19 cellular contexts compared by ENCODE assay signal in the genomic region with DNA sequence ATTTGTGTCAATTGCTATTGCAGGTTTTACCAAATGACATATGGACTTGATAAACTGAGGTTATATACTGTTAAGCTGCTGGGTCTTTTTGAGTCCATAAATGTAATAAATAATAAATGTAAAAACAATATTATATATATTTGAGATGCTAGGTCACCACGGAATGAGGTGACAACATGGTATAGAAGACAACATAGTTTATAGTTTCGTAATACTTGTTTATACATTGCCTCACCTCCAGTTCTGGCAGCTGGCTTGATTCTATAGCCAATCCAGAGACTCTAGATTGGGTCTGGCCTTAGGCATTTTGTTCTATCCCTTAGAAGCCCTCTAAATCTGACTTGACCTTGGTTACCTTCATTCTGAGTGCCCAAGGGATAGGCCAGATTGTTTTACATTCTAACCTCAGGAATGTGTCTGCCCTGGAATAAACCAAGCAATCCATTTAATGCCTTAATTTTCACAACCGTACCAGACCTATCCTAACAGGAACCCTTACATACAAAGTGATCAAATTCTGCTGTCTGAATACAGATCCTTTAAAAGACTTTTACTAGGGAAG.
DNase-seq lines count a peak whose midpoint lies in the region; ATAC-seq and TF ChIP-seq lines count a peak whose summit lies in the region.
"Had no signal": no experiment of that assay in that cellular context is flagged by ENCODE, and none has a peak within 500 bp of the region (broad histone marks: within the 10 kb centered on the region; RNA-seq: fewer than 3 reads in every experiment).

No MANE protein-coding gene starts in this region.

- H3K9me3 ChIP-seq in adipocyte (ENCODE audit: control insufficient read depth, low read length) (no peaks in the 10 kb centered on the region), hepatocyte (ENCODE audit: low read depth) (no peaks in the 10 kb centered on the region)
- H3K9me3 ChIP-seq: Peyer's patch had no signal

- H3K27ac ChIP-seq in hepatocyte (peak overlapping the region; percentile 66), substantia nigra (ENCODE audit: low read depth, low read length, poor library complexity, severe bottlenecking) (no peak overlapping the region)
- H3K27ac ChIP-seq: C4-2B, Peyer's patch had no signal

- TF ChIP-seq CTCF in AG10803 (conservative IDR thresholded peaks at IDR 0.05; ENCODE audit: low read length) (no peak), hepatocyte (IDR thresholded peaks at IDR 0.05; ENCODE audit: poor library complexity) (no peak)

- no peaks in the 10 kb centered on the region for H3K79me2 ChIP-seq in hepatocyte

- H2AFZ ChIP-seq in hepatocyte = no peak overlapping the region

- DNase-seq in AG10803 (ENCODE audit: low read depth) = peak; percentile 22
- peak; percentile 67 for DNase-seq in LHCN-M2 (ENCODE audit: low read depth)
- DNase-seq in adipocyte (ENCODE audit: low read depth) = peak; percentile 52
- DNase-seq in hepatocyte (ENCODE audit: low spot score) = no peak
- DNase-seq in substantia nigra (lab: John Stamatoyannopoulos, UW) = no peak
- DNase-seq: DMS53, GOT3, NCI-H1105, NCI-H146, NCI-H2029 treated with DMSO at 0.1 percent for 48 hours, NCI-H524 treated with DMSO at 0.1 percent for 48 hours, NCI-H82, Peyer's patch had no signal

- H3K9me2 ChIP-seq in hepatocyte (replicated peaks; ENCODE audit: insufficient read depth) = no peaks in the 10 kb centered on the region

- no peaks in the 10 kb centered on the region for H4K20me1 ChIP-seq in hepatocyte (ENCODE audit: insufficient read depth, poor library complexity, severe bottlenecking)

- no peak for ATAC-seq in HG03045 (IDR thresholded peaks at IDR 0.05; ENCODE audit: unreplicated experiment)
- ATAC-seq in GM18858 (IDR thresholded peaks at IDR 0.05; ENCODE audit: unreplicated experiment) = no peak
- no peak for ATAC-seq in GM21529 (IDR thresholded peaks at IDR 0.05; ENCODE audit: unreplicated experiment)
- ATAC-seq: HCT116, Right ventricle myocardium inferior had no signal

- no peak overlapping the region for H3K4me2 ChIP-seq in hepatocyte

- WGBS in hepatocyte (ENCODE audit: low lambda C conversion rate, missing lambda C conversion rate) = 80% methylated on average over 3 of the region's 3 CpGs

- H3K36me3 ChIP-seq in adipocyte (ENCODE audit: control insufficient read depth, insufficient read depth, low read length, severe bottlenecking) = no peaks in the 10 kb centered on the region
- no peaks in the 10 kb centered on the region for H3K36me3 ChIP-seq in hepatocyte (replicated peaks; ENCODE audit: insufficient read depth, low read depth)
- H3K36me3 ChIP-seq: Peyer's patch had no signal

- H3K4me1 ChIP-seq in adipocyte (ENCODE audit: control insufficient read depth, insufficient read depth, low read length) (no peaks in the 10 kb centered on the region), hepatocyte (ENCODE audit: insufficient read depth) (peaks cover 4% of the 10 kb centered on the region)
- H3K4me1 ChIP-seq: Peyer's patch had no signal

- H3K27me3 ChIP-seq in adipocyte (replicated peaks; ENCODE audit: control insufficient read depth, insufficient read depth, low read length) = no peaks in the 10 kb centered on the region
- H3K27me3 ChIP-seq in hepatocyte = no peaks in the 10 kb centered on the region
- H3K27me3 ChIP-seq: Peyer's patch had no signal

- H3K4me3 ChIP-seq in AG10803 (ENCODE audit: low read length) (no peak overlapping the region), adipocyte (ENCODE audit: low read length) (no peak overlapping the region), hepatocyte (no peak overlapping the region)
- H3K4me3 ChIP-seq: Peyer's patch had no signal

- no peak overlapping the region for H3K9ac ChIP-seq in adipocyte (ENCODE audit: low read length)

Comparison
In these comparisons a context has a peak if more than half of its experiments do, and no peak if none do; other contexts are left out.
1. DNase-seq: peak in AG10803 (single experiment), LHCN-M2 (single experiment) and adipocyte (single experiment); none in hepatocyte (single experiment) and substantia nigra (0 of 49).